26 cellular contexts compared by ENCODE assay signal in the genomic region with DNA sequence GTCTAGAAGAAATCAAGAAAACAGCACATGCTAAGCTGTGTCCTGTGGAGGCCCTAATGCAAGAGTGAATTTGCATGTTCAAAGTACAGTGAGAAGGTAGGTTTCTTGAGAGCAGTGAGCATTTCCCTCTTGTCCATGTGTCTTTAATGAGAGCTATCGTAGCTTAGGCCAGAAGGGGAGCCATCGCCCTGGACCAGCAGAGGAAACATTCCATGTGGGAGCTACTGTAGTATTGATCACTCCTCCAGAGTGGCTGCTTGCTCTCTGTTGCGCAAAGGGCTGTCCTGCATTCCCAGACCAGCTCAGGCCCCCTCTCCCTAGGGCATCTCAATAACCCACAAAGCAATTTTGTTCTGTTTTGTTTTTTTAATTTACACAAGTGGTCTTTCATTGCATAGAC.
"Had no signal": no experiment of that assay in that cellular context is flagged by ENCODE, and none has a peak within 500 bp of the region (broad histone marks: within the 10 kb centered on the region; RNA-seq: fewer than 3 reads in every experiment).

No MANE protein-coding gene starts in this region.

- H3K9me3 ChIP-seq: heart left ventricle, left ventricle myocardium inferior, thoracic aorta had no signal

- H3K9me3 Mint-ChIP-seq: activated CD8-positive, alpha-beta T cell treated with anti-CD3 and anti-CD28 coated beads for 36 hours; neural progenitor cell had no signal

- DNase-seq: activated CD4-positive, alpha-beta T cell treated with anti-CD3 and anti-CD28 coated beads for 1 hour; activated CD4-positive, alpha-beta T cell treated with anti-CD3 and anti-CD28 coated beads, Interleukin-2, amount 50 U/mL, for 1 hour; activated CD8-positive, alpha-beta T cell treated with anti-CD3 and anti-CD28 coated beads for 36 hours; activated gamma-delta T cell treated with Interleukin-2 at 50 U/mL for 16 hours; activated naive CD4-positive, alpha-beta T cell treated with anti-CD3 and anti-CD28 coated beads, Interleukin-2, amount 50 U/mL, for 16 hours; activated T-cell treated with anti-CD3 and anti-CD28 coated beads, Interleukin-2, amount 50 U/mL, for 4 hours; amniotic stem cell; brain microvascular endothelial cell; dorsolateral prefrontal cortex; effector memory CD8-positive, alpha-beta T cell; heart left ventricle; hypothalamus; left ventricle myocardium inferior; midbrain; naive thymus-derived CD8-positive, alpha-beta T cell; occipital lobe; right cardiac atrium; stimulated activated CD4-positive, alpha-beta T cell treated with anti-CD3 and anti-CD28 coated beads, Interleukin-2, amount 100 ng/mL, for 48 hours; stimulated activated naive CD8-positive, alpha-beta T cell treated with anti-CD3 and anti-CD28 coated beads, Interleukin-15, Interleukin-2, amounts not matched to agents 100 U/mL and 50 U/mL, for 24 hours; T-helper 17 cell; T1000; trophoblast cell had no signal

- ATAC-seq: activated CD8-positive, alpha-beta T cell treated with anti-CD3 and anti-CD28 coated beads for 36 hours; activated T-cell treated with anti-CD3 and anti-CD28 coated beads, Interleukin-2, amount 50 U/mL, for 4 hours; activated T-helper 17 cell treated with anti-CD3 and anti-CD28 coated beads, Interleukin-2, amount 50 U/mL, for 72 hours; effector memory CD8-positive, alpha-beta T cell; heart left ventricle; naive thymus-derived CD8-positive, alpha-beta T cell; right cardiac atrium; stimulated activated naive CD8-positive, alpha-beta T cell treated with anti-CD3 and anti-CD28 coated beads, Interleukin-15, Interleukin-2, amounts not matched to agents 100 U/mL and 50 U/mL, for 24 hours; T-helper 17 cell had no signal

- H3K27me3 ChIP-seq: brain microvascular endothelial cell, dorsolateral prefrontal cortex, heart left ventricle, neural progenitor cell had no signal

- H3K4me1 ChIP-seq: heart left ventricle, left ventricle myocardium inferior, neural progenitor cell had no signal

- H3K27ac Mint-ChIP-seq: activated CD8-positive, alpha-beta T cell treated with anti-CD3 and anti-CD28 coated beads for 36 hours; activated T-helper 17 cell treated with anti-CD3 and anti-CD28 coated beads, Interleukin-2, amount 50 U/mL, for 72 hours; effector memory CD8-positive, alpha-beta T cell; naive thymus-derived CD8-positive, alpha-beta T cell; neural progenitor cell; T-helper 17 cell had no signal

- H3K4me2 ChIP-seq: neural progenitor cell had no signal

- H3K27ac ChIP-seq: brain microvascular endothelial cell, coronary artery, heart left ventricle, left ventricle myocardium inferior, neural progenitor cell, thoracic aorta had no signal

- H3K9ac ChIP-seq: neural progenitor cell had no signal

- H2AFZ ChIP-seq: neural progenitor cell had no signal

- H3K36me3 Mint-ChIP-seq: naive thymus-derived CD8-positive, alpha-beta T cell; neural progenitor cell had no signal

- H3K27me3 Mint-ChIP-seq: activated CD8-positive, alpha-beta T cell treated with anti-CD3 and anti-CD28 coated beads for 36 hours; activated T-helper 17 cell treated with anti-CD3 and anti-CD28 coated beads, Interleukin-2, amount 50 U/mL, for 72 hours; effector memory CD8-positive, alpha-beta T cell; naive thymus-derived CD8-positive, alpha-beta T cell; T-helper 17 cell had no signal

- H3K4me3 ChIP-seq: coronary artery, dorsolateral prefrontal cortex, heart left ventricle, left ventricle myocardium inferior, neural progenitor cell, thoracic aorta had no signal

- H3K36me3 ChIP-seq: brain microvascular endothelial cell, heart left ventricle, left ventricle myocardium inferior, neural progenitor cell, thoracic aorta had no signal

- H3K4me1 Mint-ChIP-seq: activated T-helper 17 cell treated with anti-CD3 and anti-CD28 coated beads, Interleukin-2, amount 50 U/mL, for 72 hours; naive thymus-derived CD8-positive, alpha-beta T cell; neural progenitor cell; T-helper 17 cell had no signal

- H3K4me3 Mint-ChIP-seq: activated CD8-positive, alpha-beta T cell treated with anti-CD3 and anti-CD28 coated beads for 36 hours; activated T-cell treated with anti-CD3 and anti-CD28 coated beads, Interleukin-2, amount 50 U/mL, for 4 hours; activated T-helper 17 cell treated with anti-CD3 and anti-CD28 coated beads, Interleukin-2, amount 50 U/mL, for 72 hours; effector memory CD8-positive, alpha-beta T cell; naive thymus-derived CD8-positive, alpha-beta T cell; neural progenitor cell; T-helper 17 cell had no signal
